19 cellular contexts compared by ENCODE assay signal in the genomic region with DNA sequence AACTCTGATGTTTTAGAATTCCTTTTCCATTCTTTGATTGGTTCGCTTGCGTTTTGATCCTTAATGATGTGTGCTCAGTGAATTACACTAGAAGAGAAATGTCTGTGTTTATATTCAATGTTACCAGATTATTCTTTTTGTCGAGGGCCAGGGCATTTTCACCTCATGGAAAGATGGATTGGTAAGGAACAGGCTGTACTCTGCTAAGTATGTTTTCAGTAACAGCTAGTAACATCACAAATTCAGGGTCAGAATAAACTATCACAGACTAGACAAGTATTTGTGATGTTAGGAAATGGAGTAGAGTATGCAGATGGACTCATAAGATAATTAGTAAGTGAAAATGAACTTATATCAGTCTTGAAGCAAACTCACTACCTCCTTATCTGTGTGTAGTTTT.
"Had no signal": no experiment of that assay in that cellular context is flagged by ENCODE, and none has a peak within 500 bp of the region (broad histone marks: within the 10 kb centered on the region; RNA-seq: fewer than 3 reads in every experiment).

No MANE protein-coding gene starts in this region.

- H3K27ac ChIP-seq: left lung, lower lobe of right lung, neutrophil, right atrium auricular region, skin epidermis, testis had no signal

- H3K9me3 ChIP-seq: left lung, lower lobe of right lung, neutrophil, right atrium auricular region, sigmoid colon, testis, tibial nerve had no signal

- H3K36me3 ChIP-seq: left lung, lower lobe of right lung, neutrophil, right atrium auricular region, sigmoid colon, tibial nerve had no signal

- H3K4me1 Mint-ChIP-seq: memory B cell had no signal

- H3K27ac Mint-ChIP-seq: dendritic cell treated with granulocyte-macrophage colony-stimulating factor and Interleukin-4, amounts not matched to agents 40 ng/mL and 50 ng/mL, for 4 days; effector memory CD8-positive, alpha-beta T cell; immature natural killer cell; memory B cell; naive B cell; stimulated activated naive B cell treated with anti-CD40 and anti-IgM and Interleukin-4, amounts not matched to agents 10 μg/mL and 1 μg/mL and 100 μg/mL, for 72 hours; stimulated activated naive CD8-positive, alpha-beta T cell treated with anti-CD3 and anti-CD28 coated beads, Interleukin-15, amount 100 ng/mL, for 72 hours had no signal

- H3K4me1 ChIP-seq: right atrium auricular region, testis had no signal

- ATAC-seq: effector memory CD8-positive, alpha-beta T cell; left lung; lower lobe of right lung; stimulated activated naive B cell treated with anti-CD40 and anti-IgM and Interleukin-4, amounts not matched to agents 10 μg/mL and 1 μg/mL and 100 μg/mL, for 72 hours; stimulated activated naive CD8-positive, alpha-beta T cell treated with anti-CD3 and anti-CD28 coated beads, Interleukin-15, amount 100 ng/mL, for 72 hours had no signal

- H3K4me3 ChIP-seq: left lung, lower lobe of right lung, right atrium auricular region, sigmoid colon, skin epidermis, testis, tibial nerve had no signal

- DNase-seq: cerebellar nuclear complex; effector memory CD8-positive, alpha-beta T cell; erythroblast; immature natural killer cell; left lung; lower lobe of right lung; naive B cell; sigmoid colon; stimulated activated CD4-positive, alpha-beta T cell treated with anti-CD3 and anti-CD28 coated beads, Interleukin-2, amount 100 ng/mL, for 24 hours; stimulated activated CD4-positive, alpha-beta T cell treated with anti-CD3 and anti-CD28 coated beads, Interleukin-4, amount 100 ng/mL, for 4 hours; stimulated activated naive B cell treated with anti-CD40 and anti-IgM and Interleukin-4, amounts not matched to agents 10 μg/mL and 1 μg/mL and 100 μg/mL, for 72 hours; stimulated activated naive CD8-positive, alpha-beta T cell treated with anti-CD3 and anti-CD28 coated beads, Interleukin-15, amount 100 ng/mL, for 72 hours; testis had no signal

- H3K36me3 Mint-ChIP-seq: immature natural killer cell; memory B cell; naive B cell; stimulated activated naive B cell treated with anti-CD40 and anti-IgM and Interleukin-4, amounts not matched to agents 10 μg/mL and 1 μg/mL and 100 μg/mL, for 72 hours had no signal

- H3K4me3 Mint-ChIP-seq: dendritic cell treated with granulocyte-macrophage colony-stimulating factor and Interleukin-4, amounts not matched to agents 40 ng/mL and 50 ng/mL, for 4 days; effector memory CD8-positive, alpha-beta T cell; immature natural killer cell; memory B cell; naive B cell; stimulated activated naive B cell treated with anti-CD40 and anti-IgM and Interleukin-4, amounts not matched to agents 10 μg/mL and 1 μg/mL and 100 μg/mL, for 72 hours; stimulated activated naive CD8-positive, alpha-beta T cell treated with anti-CD3 and anti-CD28 coated beads, Interleukin-15, amount 100 ng/mL, for 72 hours had no signal

- H3K27me3 Mint-ChIP-seq: dendritic cell treated with granulocyte-macrophage colony-stimulating factor and Interleukin-4, amounts not matched to agents 40 ng/mL and 50 ng/mL, for 4 days; effector memory CD8-positive, alpha-beta T cell; naive B cell had no signal

- H3K27me3 ChIP-seq: left lung, neutrophil, sigmoid colon, testis, tibial nerve had no signal

- H3K9me3 Mint-ChIP-seq: dendritic cell treated with granulocyte-macrophage colony-stimulating factor and Interleukin-4, amounts not matched to agents 40 ng/mL and 50 ng/mL, for 4 days; naive B cell; stimulated activated naive B cell treated with anti-CD40 and anti-IgM and Interleukin-4, amounts not matched to agents 10 μg/mL and 1 μg/mL and 100 μg/mL, for 72 hours; stimulated activated naive CD8-positive, alpha-beta T cell treated with anti-CD3 and anti-CD28 coated beads, Interleukin-15, amount 100 ng/mL, for 72 hours had no signal
